ENCODE assay signal across 20 cellular contexts in the genomic region with DNA sequence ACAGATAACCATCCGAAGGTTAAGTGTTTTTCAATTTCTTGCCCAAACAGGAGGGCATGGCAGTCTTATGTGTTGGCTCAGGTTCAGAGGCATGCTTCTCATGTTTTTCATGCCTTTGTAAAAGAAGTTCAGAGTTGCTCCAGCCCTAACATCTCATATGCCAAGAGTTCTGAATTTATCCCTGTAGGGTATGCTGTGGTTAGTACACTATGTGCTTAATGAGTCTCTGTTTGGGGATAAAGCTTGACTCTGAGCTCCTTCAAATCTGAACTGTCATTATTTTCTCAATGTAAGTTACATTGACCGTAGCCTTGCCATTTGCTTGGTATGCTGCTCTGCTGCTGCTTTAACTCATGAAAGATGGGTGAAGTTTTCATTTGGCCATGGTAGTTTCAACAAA.
DNase-seq lines count a peak whose midpoint lies in the region; ATAC-seq, FAIRE-seq and TF ChIP-seq lines count a peak whose summit lies in the region.
"Had no signal": no experiment of that assay in that cellular context is flagged by ENCODE, and none has a peak within 500 bp of the region (broad histone marks: within the 10 kb centered on the region; RNA-seq: fewer than 3 reads in every experiment).

No MANE protein-coding gene starts in this region.

- H3K36me3 ChIP-seq in RWPE2 (ENCODE audit: low read depth) (no peaks in the 10 kb centered on the region), H1 (ENCODE audit: control insufficient read depth in 2 of 4, insufficient read depth in 4 of 4, low read length in 3 of 4) (no peaks in the 10 kb centered on the region), left lung (no peaks in the 10 kb centered on the region), thoracic aorta (no peaks in the 10 kb centered on the region)
- H3K36me3 ChIP-seq: right atrium auricular region, thyroid gland had no signal

- no peak for FAIRE-seq in H1 (lab: Jason Lieb, UNC)

- intact Hi-C loops in left lung (cut with DNase I) = no loop called here

- TF ChIP-seq POLR2A in H1 (IDR thresholded peaks at IDR 0.05; ENCODE audit: control extremely low read depth in 1 of 2, low read depth in 2 of 2, low read length in 2 of 2) = no peak

- H3K79me1 ChIP-seq in H1 (ENCODE audit: low read depth, low read length) = no peaks in the 10 kb centered on the region

- H3K27ac ChIP-seq in RWPE2 (ENCODE audit: poor library complexity, severe bottlenecking) (peak overlapping the region; percentile 46), H1 (ENCODE audit: low read depth, low read length) (no peak overlapping the region), left lung (peak overlapping the region in 1 of 2 donors; percentile 27), thoracic aorta (peak overlapping the region; percentile 51 to 74)
- H3K27ac ChIP-seq: right atrium auricular region had no signal

- H3K9me3 ChIP-seq in RWPE2 (ENCODE audit: severe bottlenecking) = no peaks in the 10 kb centered on the region
- no peaks in the 10 kb centered on the region for H3K9me3 ChIP-seq in H1 (ENCODE audit: insufficient read depth in 2 of 2, low read depth in 1 of 2, low read length in 1 of 2)
- no peaks in the 10 kb centered on the region for H3K9me3 ChIP-seq in left lung
- no peaks in the 10 kb centered on the region for H3K9me3 ChIP-seq in thoracic aorta
- H3K9me3 ChIP-seq: right atrium auricular region, thyroid gland had no signal

- no peak overlapping the region for H2BK12ac ChIP-seq in H1 (ENCODE audit: low read depth, low read length)

- no peak overlapping the region for H2BK15ac ChIP-seq in H1 (ENCODE audit: low read length)

- ATAC-seq in RWPE2 (ENCODE audit: low read depth) = peak; percentile 72
- ATAC-seq in left lung = peak; percentile 69
- no peak for ATAC-seq in thoracic aorta (ENCODE audit: insufficient number of reproducible peaks, low FRiP score, low read depth)
- ATAC-seq in GM21423 (IDR thresholded peaks at IDR 0.05; ENCODE audit: unreplicated experiment) = no peak
- ATAC-seq: HCT116; naive thymus-derived CD4-positive, alpha-beta T cell had no signal

- no peak overlapping the region for H2BK20ac ChIP-seq in H1 (ENCODE audit: low read length)

- no peak overlapping the region for H4K8ac ChIP-seq in H1 (ENCODE audit: extremely low read depth, insufficient read depth, low read length)

- no peak overlapping the region for H2BK120ac ChIP-seq in H1 (replicated peaks; ENCODE audit: low read depth, low read length)

- no peak overlapping the region for H4K5ac ChIP-seq in H1 (ENCODE audit: insufficient read length, low read depth, low read length)

- no peaks in the 10 kb centered on the region for H3K36me3 Mint-ChIP-seq in type B pancreatic cell
- H3K36me3 Mint-ChIP-seq: activated naive CD4-positive, alpha-beta T cell treated with anti-CD3 and anti-CD28 coated beads, Interleukin-2, amount 50 U/mL, for 24 hours; CD14-positive monocyte; naive thymus-derived CD4-positive, alpha-beta T cell had no signal

- POLR2A ChIA-PET in H1 (lab: Charles Lee; ENCODE audit: partially characterized antibody) = no interaction called here

- H3K4me1 Mint-ChIP-seq in type B pancreatic cell (ENCODE audit: unreplicated experiment) = no peaks in the 10 kb centered on the region
- H3K4me1 Mint-ChIP-seq: activated naive CD4-positive, alpha-beta T cell treated with anti-CD3 and anti-CD28 coated beads, Interleukin-2, amount 50 U/mL, for 24 hours; CD14-positive monocyte; naive thymus-derived CD4-positive, alpha-beta T cell had no signal

- DNase-seq in RWPE2 (ENCODE audit: low spot score) (no peak), H1 (ENCODE audit: low read depth in 1 of 2, low spot score in 2 of 2) (no peak), left lung (no peak), thoracic aorta (ENCODE audit: low spot score) (no peak), type B pancreatic cell (ENCODE audit: extremely low spot score, unreplicated experiment) (no peak), SIG-M5 (lab: John Stamatoyannopoulos, UW) (no peak)
- no peak for DNase-seq in stimulated activated CD4-positive, alpha-beta T cell treated with anti-CD3 and anti-CD28 coated beads, Interleukin-2, amount 100 ng/mL, for 24 hours
- DNase-seq: activated T-cell treated with anti-CD3 and anti-CD28 coated beads, Interleukin-2, amount 50 U/mL, for 1 hour; DMS79 treated with DMSO at 0.1 percent for 48 hours; hippocampal formation; naive thymus-derived CD4-positive, alpha-beta T cell; NCI-H187; NCI-H510A treated with DMSO at 0.1 percent for 48 hours; stimulated activated CD4-positive, alpha-beta T cell treated with anti-CD3 and anti-CD28 coated beads, Interleukin-2, amount 100 ng/mL, for 48 hours; thyroid gland had no signal

- no peaks in the 10 kb centered on the region for H3K9me3 Mint-ChIP-seq in type B pancreatic cell
- H3K9me3 Mint-ChIP-seq: activated naive CD4-positive, alpha-beta T cell treated with anti-CD3 and anti-CD28 coated beads, Interleukin-2, amount 50 U/mL, for 24 hours had no signal

- WGBS in H1 (ENCODE audit: extremely low coverage in 1 of 2, insufficient coverage in 1 of 2, insufficient read length in 1 of 2, insufficient replicate concordance in 2 of 2, low coverage in 1 of 2, low lambda C conversion rate in 2 of 2, missing lambda C conversion rate in 1 of 2), 2 experiments = 86% methylated on average over 2 of the region's 2 CpGs; no CpG with 5 or more reads in 1 of the 2 experiments

- no peaks in the 10 kb centered on the region for H3K79me2 ChIP-seq in H1 (ENCODE audit: control insufficient read depth in 1 of 2, insufficient read depth in 2 of 2, low read length in 2 of 2)

- TF ChIP-seq RAD21 in H1 (IDR thresholded peaks at IDR 0.05 in 1 of 2, conservative IDR thresholded peaks at IDR 0.05 in 1 of 2; ENCODE audit: low read depth in 2 of 2, low read length in 2 of 2) = no peak

- H3K27me3 Mint-ChIP-seq in type B pancreatic cell = peaks cover 5% of the 10 kb centered on the region

- H3K18ac ChIP-seq in H1 (ENCODE audit: extremely low read depth, low read length) = no peak overlapping the region

- H3K4me3 Mint-ChIP-seq in type B pancreatic cell = no peak overlapping the region
- H3K4me3 Mint-ChIP-seq: activated naive CD4-positive, alpha-beta T cell treated with anti-CD3 and anti-CD28 coated beads, Interleukin-2, amount 50 U/mL, for 24 hours; CD14-positive monocyte; naive thymus-derived CD4-positive, alpha-beta T cell had no signal

- TF ChIP-seq CTCF in RWPE2 (IDR thresholded peaks at IDR 0.05; ENCODE audit: poor library complexity, severe bottlenecking) (no peak), H1 (IDR thresholded peaks at IDR 0.05; ENCODE audit: control extremely low read depth in 1 of 3, insufficient read depth in 1 of 3, low read depth in 1 of 3, low read length in 3 of 3) (no peak), left lung (IDR thresholded peaks at IDR 0.05) (no peak), thoracic aorta (IDR thresholded peaks at IDR 0.05) (no peak), type B pancreatic cell (conservative IDR thresholded peaks at IDR 0.05) (no peak)

- H3K23ac ChIP-seq in H1 (ENCODE audit: insufficient read length) = no peak overlapping the region

- no peak overlapping the region for H3K9ac ChIP-seq in H1 (replicated peaks in 1 of 4; ENCODE audit: extremely low read depth in 1 of 4, low read depth in 3 of 4, low read length in 3 of 4)

- H3K4ac ChIP-seq in H1 (replicated peaks; ENCODE audit: insufficient read length, low read depth, low read length) = no peak overlapping the region

- no peak overlapping the region for H3K56ac ChIP-seq in H1 (replicated peaks; ENCODE audit: insufficient read length, low read depth, low read length)

- TF ChIP-seq EP300 in H1 (IDR thresholded peaks at IDR 0.05; ENCODE audit: borderline replicate concordance in 1 of 2, low read depth in 2 of 2, low read length in 2 of 2) = no peak

- no peaks in the 10 kb centered on the region for H3K27me3 ChIP-seq in RWPE2 (ENCODE audit: insufficient read depth, poor library complexity, severe bottlenecking)
- H3K27me3 ChIP-seq in H1 (replicated peaks in 1 of 4; ENCODE audit: control insufficient read depth in 3 of 4, extremely low read depth in 1 of 4, insufficient read depth in 3 of 4, low read length in 3 of 4) = no peaks in the 10 kb centered on the region
- no peaks in the 10 kb centered on the region for H3K27me3 ChIP-seq in left lung
- no peaks in the 10 kb centered on the region for H3K27me3 ChIP-seq in thoracic aorta (replicated peaks; ENCODE audit: insufficient read depth)
- H3K27me3 ChIP-seq: right atrium auricular region, thyroid gland had no signal

- H2AK5ac ChIP-seq in H1 (ENCODE audit: low read depth, low read length) = no peak overlapping the region

- CTCF ChIA-PET in H1 (lab: Charles Lee; ENCODE audit: partially characterized antibody) = interaction anchor here (0.6 kb wide), 1 partner anchor 1726 kb away, joined by 4 read pairs; no protein-coding TSS in a partner anchor

- H3K4me3 ChIP-seq in RWPE2 (ENCODE audit: severe bottlenecking) (no peak overlapping the region), H1 (ENCODE audit: extremely low read depth in 1 of 4, insufficient read depth in 2 of 4, low read depth in 3 of 4, low read length in 4 of 4) (no peak overlapping the region), left lung (no peak overlapping the region), thoracic aorta (peak overlapping the region; percentile 13)
- H3K4me3 ChIP-seq: right atrium auricular region, thyroid gland had no signal

- H3K23me2 ChIP-seq in H1 (ENCODE audit: low read depth, low read length) = no peaks in the 10 kb centered on the region

- no peak overlapping the region for H4K91ac ChIP-seq in H1 (replicated peaks; ENCODE audit: insufficient read length, low read length)

- H2AFZ ChIP-seq in H1 (ENCODE audit: low read length) = peak overlapping the region; percentile 28; the same call in 1 of the 2 replicates

- H2BK5ac ChIP-seq in H1 (ENCODE audit: low read depth, low read length) = no peak overlapping the region

- no peak overlapping the region for H3K14ac ChIP-seq in H1 (ENCODE audit: insufficient read length)

- H3K4me2 ChIP-seq in H1 (ENCODE audit: insufficient read depth in 1 of 2, low read depth in 2 of 2, low read length in 2 of 2) = no peak overlapping the region

- H3K4me1 ChIP-seq in RWPE2 (ENCODE audit: insufficient read depth, poor library complexity, severe bottlenecking) (peaks cover 15% of the 10 kb centered on the region), H1 (replicated peaks in 1 of 4; ENCODE audit: control insufficient read depth in 3 of 4, insufficient read depth in 4 of 4, low read length in 3 of 4) (peaks cover 0 to 7% (median 3%) of the 10 kb centered on the region in 4 experiments; a peak in 2 of 7 replicates), left lung (peaks cover 0 to 6% of the 10 kb centered on the region in 2 donors), thoracic aorta (ENCODE audit: control insufficient read depth in 1 of 2, low read depth in 2 of 2) (peaks cover 15 to 19% of the 10 kb centered on the region in 2 donors)
- H3K4me1 ChIP-seq: right atrium auricular region had no signal

- no peaks in the 10 kb centered on the region for H4K20me1 ChIP-seq in H1 (replicated peaks in 1 of 2; ENCODE audit: control insufficient read depth in 1 of 2, insufficient read depth in 2 of 2, low read length in 2 of 2)

- H3K27ac Mint-ChIP-seq in type B pancreatic cell = no peak overlapping the region
- H3K27ac Mint-ChIP-seq: activated naive CD4-positive, alpha-beta T cell treated with anti-CD3 and anti-CD28 coated beads, Interleukin-2, amount 50 U/mL, for 24 hours; CD14-positive monocyte; naive thymus-derived CD4-positive, alpha-beta T cell had no signal

TF ChIP-seq in H1, 55 proteins besides CTCF, POLR2A, EP300 and RAD21 (continues in another document):
- TF ChIP-seq EZH2 (IDR thresholded peaks at IDR 0.05; ENCODE audit: low read depth, low read length, severe bottlenecking) = no peak

Comparison
In these comparisons a context has a peak if more than half of its experiments do, and no peak if none do; other contexts are left out.
1. ATAC-seq: peak in RWPE2 (single experiment) and left lung (single experiment); none in thoracic aorta (single experiment) and GM21423 (single experiment).